In the genomic region with DNA sequence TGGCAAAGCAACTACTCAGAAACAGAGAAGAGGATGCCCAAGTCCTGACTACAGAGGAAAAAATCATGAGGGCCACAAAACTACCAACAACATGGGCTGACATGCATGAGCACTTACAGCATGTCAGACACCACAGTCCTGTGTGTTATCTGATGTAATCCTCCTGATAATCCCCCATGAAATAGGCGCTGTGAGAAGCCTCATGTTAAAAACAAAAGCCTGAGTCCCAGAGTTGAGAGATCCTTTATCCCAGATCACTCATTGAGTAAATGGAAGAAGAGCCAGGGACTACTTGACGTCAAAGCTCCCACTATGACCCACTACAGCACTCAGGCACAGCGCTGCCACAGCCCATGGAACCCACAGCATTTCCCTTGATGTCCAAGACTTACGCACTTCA, we compare ENCODE assay signal across 24 cellular contexts. TPM values are rescaled to one million over a fixed set of nuclear protein-coding genes. Genes with fewer than 3 reads are reported as not detected.
DNase-seq lines count a peak whose midpoint lies in the region; ATAC-seq, FAIRE-seq and TF ChIP-seq lines count a peak whose summit lies in the region.
"Had no signal": no experiment of that assay in that cellular context is flagged by ENCODE, and none has a peak within 500 bp of the region (broad histone marks: within the 10 kb centered on the region; RNA-seq: fewer than 3 reads in every experiment).

No MANE protein-coding gene starts in this region.

- intact Hi-C loops in activated CD4-positive, alpha-beta T cell treated with anti-CD3 and anti-CD28 coated beads, Interleukin-2, amount 10 ng/mL, durations not matched to agents 24 days and 14 days (cut with micrococcal nuclease) = no loop called here

- no peak for ATAC-seq in activated T-cell treated with anti-CD3 and anti-CD28 coated beads, Interleukin-2, amount 50 U/mL, for 72 hours (replicated peaks in 1 of 2)
- ATAC-seq in esophagus mucosa = no peak
- ATAC-seq: A549, GM12878, HCT116 had no signal

- no peaks in the 10 kb centered on the region for H3K9me3 ChIP-seq in astrocyte (ENCODE audit: insufficient read depth, low read depth, low read length)
- H3K9me3 ChIP-seq: A549 had no signal

- FAIRE-seq in astrocyte (lab: Jason Lieb, UNC) (peak; percentile 20), GM12891 (lab: Jason Lieb, UNC) (no peak)
- FAIRE-seq: A549, GM12878, GM18507 had no signal

- peak; percentile 24 for DNase-seq in activated CD4-positive, alpha-beta T cell treated with anti-CD3 and anti-CD28 coated beads, Interleukin-2, amount 10 ng/mL, durations not matched to agents 24 days and 14 days
- DNase-seq in activated CD4-positive, alpha-beta T cell treated with anti-CD3 and anti-CD28 coated beads, Interleukin-2, amount 50 U/mL, for 48 hours = no peak
- peak; percentile 87 for DNase-seq in NCI-H82 (lab: John Stamatoyannopoulos, UW)
- DNase-seq in astrocyte (ENCODE audit: low read depth) = no peak
- DNase-seq in activated T-cell treated with anti-CD3 and anti-CD28 coated beads, Interleukin-2, amount 50 U/mL, for 72 hours = no peak
- DNase-seq in GM12891 (ENCODE audit: insufficient read length, low spot score) = no peak
- DNase-seq: 8988T; ACHN; AML-193; C1 segment of cervical spinal cord; Calu3; CD4-positive, alpha-beta memory T cell; COR-L47; DMS 273 treated with DMSO at 0.1 percent for 48 hours; DMS79; EL; GDM1; GM23248; H9 had no signal

- peaks cover 5% of the 10 kb centered on the region for H3K4me1 ChIP-seq in astrocyte (ENCODE audit: insufficient read depth, low read length)
- H3K4me1 ChIP-seq: A549 had no signal

- peaks cover 2% of the 10 kb centered on the region for H3K27me3 Mint-ChIP-seq in activated CD4-positive, alpha-beta T cell treated with anti-CD3 and anti-CD28 coated beads, Interleukin-2, amount 10 ng/mL, durations not matched to agents 24 days and 14 days
- peaks cover 10% of the 10 kb centered on the region for H3K27me3 Mint-ChIP-seq in astrocyte (ENCODE audit: low read depth, unreplicated experiment)
- peaks cover 22% of the 10 kb centered on the region for H3K27me3 Mint-ChIP-seq in activated T-cell treated with anti-CD3 and anti-CD28 coated beads, Interleukin-2, amount 50 U/mL, for 72 hours (ENCODE audit: low read depth)

- no peak overlapping the region for H2AFZ ChIP-seq in astrocyte (ENCODE audit: low read depth, low read length)

- no peak overlapping the region for H3K9ac ChIP-seq in astrocyte (ENCODE audit: low read length)
- H3K9ac ChIP-seq: GM23248 had no signal

- H3K27ac ChIP-seq in astrocyte (ENCODE audit: low read depth, low read length) = no peak overlapping the region
- H3K27ac ChIP-seq: A549, GM23248 had no signal

- no peaks in the 10 kb centered on the region for H3K9me3 Mint-ChIP-seq in activated CD4-positive, alpha-beta T cell treated with anti-CD3 and anti-CD28 coated beads, Interleukin-2, amount 10 ng/mL, durations not matched to agents 24 days and 14 days
- H3K9me3 Mint-ChIP-seq in astrocyte (ENCODE audit: unreplicated experiment) = no peaks in the 10 kb centered on the region
- H3K9me3 Mint-ChIP-seq in activated T-cell treated with anti-CD3 and anti-CD28 coated beads, Interleukin-2, amount 50 U/mL, for 72 hours = no peaks in the 10 kb centered on the region
- H3K9me3 Mint-ChIP-seq: H9 had no signal

- no peak overlapping the region for H3K4me2 ChIP-seq in astrocyte (ENCODE audit: low read length)
- H3K4me2 ChIP-seq: A549 had no signal

- no peaks in the 10 kb centered on the region for H3K79me2 ChIP-seq in astrocyte (ENCODE audit: insufficient read depth, low read length)

- H3K4me1 Mint-ChIP-seq in activated CD4-positive, alpha-beta T cell treated with anti-CD3 and anti-CD28 coated beads, Interleukin-2, amount 10 ng/mL, durations not matched to agents 24 days and 14 days = no peaks in the 10 kb centered on the region
- H3K4me1 Mint-ChIP-seq in astrocyte (ENCODE audit: low read depth, unreplicated experiment) = peaks cover 4% of the 10 kb centered on the region
- H3K4me1 Mint-ChIP-seq in activated T-cell treated with anti-CD3 and anti-CD28 coated beads, Interleukin-2, amount 50 U/mL, for 72 hours (ENCODE audit: low read depth) = no peaks in the 10 kb centered on the region
- H3K4me1 Mint-ChIP-seq: CD4-positive, alpha-beta memory T cell; H9 had no signal

- H3K36me3 ChIP-seq in astrocyte (ENCODE audit: insufficient read depth, low read length) = no peaks in the 10 kb centered on the region

- no peak overlapping the region for H3K4me3 ChIP-seq in astrocyte (ENCODE audit: insufficient read depth, low read depth, low read length)
- H3K4me3 ChIP-seq: A549, GM12878, GM23248 had no signal

- no peaks in the 10 kb centered on the region for H3K27me3 ChIP-seq in astrocyte (ENCODE audit: insufficient read depth, low read length)

- no peaks in the 10 kb centered on the region for H4K20me1 ChIP-seq in astrocyte (ENCODE audit: insufficient read depth, low read length)

- no peak overlapping the region for H3K27ac Mint-ChIP-seq in activated CD4-positive, alpha-beta T cell treated with anti-CD3 and anti-CD28 coated beads, Interleukin-2, amount 10 ng/mL, durations not matched to agents 24 days and 14 days
- H3K27ac Mint-ChIP-seq in astrocyte (ENCODE audit: unreplicated experiment) = no peak overlapping the region
- no peak overlapping the region for H3K27ac Mint-ChIP-seq in activated T-cell treated with anti-CD3 and anti-CD28 coated beads, Interleukin-2, amount 50 U/mL, for 72 hours
- H3K27ac Mint-ChIP-seq: CD4-positive, alpha-beta memory T cell; H9 had no signal

- no peaks in the 10 kb centered on the region for H3K36me3 Mint-ChIP-seq in activated CD4-positive, alpha-beta T cell treated with anti-CD3 and anti-CD28 coated beads, Interleukin-2, amount 10 ng/mL, durations not matched to agents 24 days and 14 days (ENCODE audit: low read depth)
- H3K36me3 Mint-ChIP-seq in astrocyte (ENCODE audit: low read depth, unreplicated experiment) = no peaks in the 10 kb centered on the region
- H3K36me3 Mint-ChIP-seq in activated T-cell treated with anti-CD3 and anti-CD28 coated beads, Interleukin-2, amount 50 U/mL, for 72 hours (ENCODE audit: insufficient read depth in 2 of 2) = no peaks in the 10 kb centered on the region
- H3K36me3 Mint-ChIP-seq: CD4-positive, alpha-beta memory T cell had no signal

- H3K4me3 Mint-ChIP-seq in activated CD4-positive, alpha-beta T cell treated with anti-CD3 and anti-CD28 coated beads, Interleukin-2, amount 10 ng/mL, durations not matched to agents 24 days and 14 days = no peak overlapping the region
- no peak overlapping the region for H3K4me3 Mint-ChIP-seq in astrocyte (ENCODE audit: unreplicated experiment)
- H3K4me3 Mint-ChIP-seq in activated T-cell treated with anti-CD3 and anti-CD28 coated beads, Interleukin-2, amount 50 U/mL, for 72 hours = no peak overlapping the region
- H3K4me3 Mint-ChIP-seq: CD4-positive, alpha-beta memory T cell; H9 had no signal

- TF ChIP-seq POLR2A in GM12891 (IDR thresholded peaks at IDR 0.05; ENCODE audit: low read depth, low read length) = no peak

- no peak for TF ChIP-seq CTCF in astrocyte (IDR thresholded peaks at IDR 0.05; ENCODE audit: insufficient read depth, low read depth, low read length)

TF ChIP-seq in GM12891, 5 proteins besides CTCF, POLR2A, EP300 and RAD21:
- TF ChIP-seq POU2F2 (IDR thresholded peaks at IDR 0.05; ENCODE audit: low read depth, low read length) (no peak), SPI1 (IDR thresholded peaks at IDR 0.05; ENCODE audit: low read depth, low read length) (no peak), TAF1 (IDR thresholded peaks at IDR 0.05; ENCODE audit: low read depth, low read length) (no peak), PAX5 (IDR thresholded peaks at IDR 0.05; ENCODE audit: insufficient read depth, low read length, severe bottlenecking) (no peak), POLR2AphosphoS5 (IDR thresholded peaks at IDR 0.05; ENCODE audit: low read depth, low read length) (no peak)

RNA-seq across cellular contexts. Expression of a gene that starts 7.2 kb away (rescaled TPM):
- total RNA-seq in activated CD4-positive, alpha-beta T cell treated with anti-CD3 and anti-CD28 coated beads, Interleukin-2, amount 10 ng/mL, durations not matched to agents 24 days and 14 days = not detected in 2 replicates
- 53.5 and 71.0 TPM in 2 replicates for total RNA-seq in astrocyte
- total RNA-seq in activated T-cell treated with anti-CD3 and anti-CD28 coated beads, Interleukin-2, amount 50 U/mL, for 72 hours = not detected
- total RNA-seq in esophagus mucosa = 0.48 TPM
- not detected for polyA plus RNA-seq in GM12891 (2012; ENCODE audit: low read depth, missing spikeins)
- total RNA-seq: CD4-positive, alpha-beta memory T cell had no signal
- polyA plus RNA-seq: CD4-positive, alpha-beta memory T cell had no signal

Comparison
In these comparisons a context has a peak if more than half of its experiments do, and no peak if none do; other contexts are left out.
1. DNase-seq: peak in activated CD4-positive, alpha-beta T cell treated with anti-CD3 and anti-CD28 coated beads, Interleukin-2, amount 10 ng/mL, durations not matched to agents 24 days and 14 days (single experiment) and NCI-H82 (single experiment); none in activated CD4-positive, alpha-beta T cell treated with anti-CD3 and anti-CD28 coated beads, Interleukin-2, amount 50 U/mL, for 48 hours (0 of 2), astrocyte (single experiment), activated T-cell treated with anti-CD3 and anti-CD28 coated beads, Interleukin-2, amount 50 U/mL, for 72 hours (0 of 2) and GM12891 (single experiment).
2. RNA of a gene that starts 7.2 kb away (total RNA-seq): 53.5 to 71.0 TPM in astrocyte; 0.48 TPM in esophagus mucosa (single experiment), not detected in activated T-cell treated with anti-CD3 and anti-CD28 coated beads, Interleukin-2, amount 50 U/mL, for 72 hours and not detected in activated CD4-positive, alpha-beta T cell treated with anti-CD3 and anti-CD28 coated beads, Interleukin-2, amount 10 ng/mL, durations not matched to agents 24 days and 14 days; every median in the first group is over 10 times any median in the second.